Comparison of ENCODE assay signal across 8 cellular contexts in genomic region chr19:2578391-2578826, GRCh38.
DNase-seq lines count a peak whose midpoint lies in the region; ATAC-seq and TF ChIP-seq lines count a peak whose summit lies in the region.

No MANE protein-coding gene starts in this region.

- H3K27ac ChIP-seq in mesenchymal stem cell (ENCODE audit: low read length, poor library complexity, severe bottlenecking) (peak overlapping the region; percentile 87), uterus (peak overlapping the region; percentile 61 to 78)

- peak overlapping the region; percentile 67 for H3K4me2 ChIP-seq in mesenchymal stem cell (ENCODE audit: low read length, poor library complexity, severe bottlenecking)

- peak overlapping the region; percentile 67 for H4K91ac ChIP-seq in mesenchymal stem cell (ENCODE audit: low read length)

- peak overlapping the region; percentile 94 for H2AK5ac ChIP-seq in mesenchymal stem cell (ENCODE audit: low read length, severe bottlenecking)

- ATAC-seq in activated T-cell treated with anti-CD3 and anti-CD28 coated beads, Interleukin-2, amount 50 U/mL, for 72 hours (replicated peaks in 1 of 2), result no peak

- H3K36me3 Mint-ChIP-seq in activated T-cell treated with anti-CD3 and anti-CD28 coated beads, Interleukin-2, amount 50 U/mL, for 72 hours (ENCODE audit: insufficient read depth in 2 of 2), result peaks cover 0 to 6% of the 10 kb centered on the region in 2 donors
- H3K36me3 Mint-ChIP-seq in activated CD4-positive, alpha-beta memory T cell treated with anti-CD3 and anti-CD28 coated beads, Interleukin-2, amount 10 ng/mL, durations not matched to agents 7 days and 5 days (ENCODE audit: low read depth), result no peaks in the 10 kb centered on the region

- H3K27me3 Mint-ChIP-seq in activated T-cell treated with anti-CD3 and anti-CD28 coated beads, Interleukin-2, amount 50 U/mL, for 72 hours (ENCODE audit: low read depth), result peaks cover 7% of the 10 kb centered on the region
- peaks cover 14% of the 10 kb centered on the region for H3K27me3 Mint-ChIP-seq in activated CD4-positive, alpha-beta memory T cell treated with anti-CD3 and anti-CD28 coated beads, Interleukin-2, amount 10 ng/mL, durations not matched to agents 7 days and 5 days

- intact Hi-C loops in uterus (cut with DNase I; ENCODE audit: low total_unique reads), result loop anchor here (10.0 kb wide), 1 partner anchor 104 kb away; the partner anchor contains the start of gene GADD45B

- H3K4me3 ChIP-seq in mesenchymal stem cell (ENCODE audit: insufficient read depth in 1 of 2, low read depth in 1 of 2, low read length in 2 of 2) (peak overlapping the region in 1 of 2 experiments; percentile 75), uterus (peak overlapping the region; percentile 42 to 56)

- peak overlapping the region; percentile 5 for H4K8ac ChIP-seq in mesenchymal stem cell (ENCODE audit: low read length)

- peak overlapping the region; percentile 88 for H2BK5ac ChIP-seq in mesenchymal stem cell (ENCODE audit: low read depth, low read length, poor library complexity, severe bottlenecking)

- no peak overlapping the region for H3K23ac ChIP-seq in mesenchymal stem cell (ENCODE audit: low read length in 2 of 2)

- H3K4me1 Mint-ChIP-seq in activated T-cell treated with anti-CD3 and anti-CD28 coated beads, Interleukin-2, amount 50 U/mL, for 72 hours (ENCODE audit: low read depth), result no peaks in the 10 kb centered on the region
- H3K4me1 Mint-ChIP-seq in activated CD4-positive, alpha-beta memory T cell treated with anti-CD3 and anti-CD28 coated beads, Interleukin-2, amount 10 ng/mL, durations not matched to agents 7 days and 5 days, result peaks cover 3% of the 10 kb centered on the region

- CTCF ChIA-PET in activated CD4-positive, alpha-beta memory T cell treated with anti-CD3 and anti-CD28 coated beads, Interleukin-2, amount 10 ng/mL, durations not matched to agents 7 days and 5 days (lab: Charles Lee), result interaction anchor here (1.0 to 3.4 kb wide), 6 partner anchors 20 to 105 kb away, joined by 3 to 30 read pairs (median 4); partner anchors contain the start of gene GADD45B

- H3K18ac ChIP-seq in mesenchymal stem cell (ENCODE audit: low read depth in 1 of 2, low read length in 2 of 2), result peak overlapping the region; percentile 90 to 93

- H3K9ac ChIP-seq in mesenchymal stem cell (ENCODE audit: low read length), result peak overlapping the region; percentile 58

- H2BK120ac ChIP-seq in mesenchymal stem cell (ENCODE audit: low read depth, low read length), result peak overlapping the region; percentile 69

- H3K79me1 ChIP-seq in mesenchymal stem cell (replicated peaks; ENCODE audit: low read length, poor library complexity, severe bottlenecking), result peaks cover 1% of the 10 kb centered on the region

- peak overlapping the region; percentile 29 to 80 for H3K4ac ChIP-seq in mesenchymal stem cell (ENCODE audit: low read depth in 1 of 2, low read length in 2 of 2)

- DNase-seq in activated T-cell treated with anti-CD3 and anti-CD28 coated beads, Interleukin-2, amount 50 U/mL, for 72 hours, result no peak
- no peak for DNase-seq in activated T-cell treated with anti-CD3 and anti-CD28 coated beads for 4 hours
- peak; percentile 71 for DNase-seq in dermis blood vessel endothelial cell
- DNase-seq in mesenchymal stem cell, result peak; percentile 67
- DNase-seq in uterus, result no peak
- no peak for DNase-seq in kidney glomerular epithelial cell (lab: John Stamatoyannopoulos, UW)
- DNase-seq in activated CD4-positive, alpha-beta memory T cell treated with anti-CD3 and anti-CD28 coated beads, Interleukin-2, amount 10 ng/mL, durations not matched to agents 7 days and 5 days, result no peak
- DNase-seq in NAMALWA (ENCODE audit: low spot score), result no peak

- H3K9me3 ChIP-seq in mesenchymal stem cell (ENCODE audit: control insufficient read depth, low read length), result peaks cover 5% of the 10 kb centered on the region
- peaks cover 0 to 5% of the 10 kb centered on the region in 2 donors for H3K9me3 ChIP-seq in uterus

- H3K36me3 ChIP-seq in mesenchymal stem cell (ENCODE audit: control insufficient read depth in 1 of 2, insufficient read depth in 2 of 2, low read depth in 1 of 2, low read length in 2 of 2) (no peaks in the 10 kb centered on the region), uterus (no peaks in the 10 kb centered on the region)

- H2AFZ ChIP-seq in mesenchymal stem cell (ENCODE audit: low read depth, low read length), result no peak overlapping the region

- H3K27ac Mint-ChIP-seq in activated T-cell treated with anti-CD3 and anti-CD28 coated beads, Interleukin-2, amount 50 U/mL, for 72 hours, result no peak overlapping the region
- H3K27ac Mint-ChIP-seq in activated CD4-positive, alpha-beta memory T cell treated with anti-CD3 and anti-CD28 coated beads, Interleukin-2, amount 10 ng/mL, durations not matched to agents 7 days and 5 days, result no peak overlapping the region

- no peak for TF ChIP-seq CTCF in uterus (IDR thresholded peaks at IDR 0.05)

- H2BK12ac ChIP-seq in mesenchymal stem cell (ENCODE audit: low read length in 2 of 2), result peak overlapping the region; percentile 29 to 69

- no peaks in the 10 kb centered on the region for H3K27me3 ChIP-seq in mesenchymal stem cell (ENCODE audit: control insufficient read depth in 1 of 2, insufficient read depth in 1 of 2, low read length in 2 of 2)
- H3K27me3 ChIP-seq in uterus, result no peaks in the 10 kb centered on the region

- WGBS in mesenchymal stem cell, result 6% methylated on average over 11 of the region's 12 CpGs

- H3K9me3 Mint-ChIP-seq in activated T-cell treated with anti-CD3 and anti-CD28 coated beads, Interleukin-2, amount 50 U/mL, for 72 hours, result peaks cover 0 to 4% of the 10 kb centered on the region in 2 donors
- H3K9me3 Mint-ChIP-seq in activated CD4-positive, alpha-beta memory T cell treated with anti-CD3 and anti-CD28 coated beads, Interleukin-2, amount 10 ng/mL, durations not matched to agents 7 days and 5 days, result peaks cover 10% of the 10 kb centered on the region

- POLR2A ChIA-PET in activated CD4-positive, alpha-beta memory T cell treated with anti-CD3 and anti-CD28 coated beads, Interleukin-2, amount 10 ng/mL, durations not matched to agents 7 days and 5 days (lab: Charles Lee), result interaction anchor here (0.6 to 5.4 kb wide), 3 partner anchors 16 to 101 kb away, joined by 3 to 69 read pairs (median 7); partner anchors contain the start of gene GADD45B

- H2BK15ac ChIP-seq in mesenchymal stem cell (ENCODE audit: low read depth, poor library complexity, severe bottlenecking), result peak overlapping the region; percentile 86

- H3K14ac ChIP-seq in mesenchymal stem cell (ENCODE audit: low read length in 2 of 2), result no peak overlapping the region

- peak overlapping the region; percentile 41 to 57 for H3K4me3 Mint-ChIP-seq in activated T-cell treated with anti-CD3 and anti-CD28 coated beads, Interleukin-2, amount 50 U/mL, for 72 hours
- H3K4me3 Mint-ChIP-seq in activated CD4-positive, alpha-beta memory T cell treated with anti-CD3 and anti-CD28 coated beads, Interleukin-2, amount 10 ng/mL, durations not matched to agents 7 days and 5 days, result no peak overlapping the region

- peaks cover 35% of the 10 kb centered on the region for H3K4me1 ChIP-seq in mesenchymal stem cell (ENCODE audit: control insufficient read depth, insufficient read depth, low read depth, low read length)
- peaks cover 0 to 18% of the 10 kb centered on the region in 2 donors for H3K4me1 ChIP-seq in uterus

- TF ChIP-seq POLR2A in uterus (IDR thresholded peaks at IDR 0.05), result no peak

Comparison
In these comparisons a context has a peak if more than half of its experiments do, and no peak if none do; other contexts are left out.
1. DNase-seq: peak in dermis blood vessel endothelial cell (single experiment) and mesenchymal stem cell (single experiment); none in activated T-cell treated with anti-CD3 and anti-CD28 coated beads, Interleukin-2, amount 50 U/mL, for 72 hours (0 of 2), activated T-cell treated with anti-CD3 and anti-CD28 coated beads for 4 hours (single experiment), uterus (0 of 2), kidney glomerular epithelial cell (single experiment), activated CD4-positive, alpha-beta memory T cell treated with anti-CD3 and anti-CD28 coated beads, Interleukin-2, amount 10 ng/mL, durations not matched to agents 7 days and 5 days (single experiment) and NAMALWA (single experiment).